1 cellular context compared by ENCODE assay signal in the genomic region with DNA sequence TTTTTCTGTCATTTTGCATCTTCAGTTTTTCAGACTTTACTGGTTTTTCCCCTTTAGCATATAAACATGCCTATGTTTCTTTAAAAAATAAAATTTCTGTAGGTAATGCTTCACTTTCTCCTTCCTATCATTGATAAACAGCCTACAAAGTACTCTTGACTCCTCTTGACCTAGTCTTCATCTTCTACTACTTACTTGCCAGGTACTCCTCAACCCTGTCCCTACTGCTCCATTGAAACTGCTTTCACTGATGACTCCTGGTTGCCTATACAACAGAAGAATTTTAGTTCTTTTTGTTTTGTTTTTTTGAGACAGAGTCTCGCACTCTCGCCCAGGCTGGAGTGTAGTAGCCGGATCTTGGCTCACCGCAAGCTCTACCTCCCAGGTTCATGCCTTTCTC.
TF ChIP-seq lines count a peak whose summit lies in the region.

No MANE protein-coding gene starts in this region.

TF ChIP-seq in A549, 52 proteins besides CTCF, POLR2A, EP300 and RAD21:
- TF ChIP-seq, protein P1, sequence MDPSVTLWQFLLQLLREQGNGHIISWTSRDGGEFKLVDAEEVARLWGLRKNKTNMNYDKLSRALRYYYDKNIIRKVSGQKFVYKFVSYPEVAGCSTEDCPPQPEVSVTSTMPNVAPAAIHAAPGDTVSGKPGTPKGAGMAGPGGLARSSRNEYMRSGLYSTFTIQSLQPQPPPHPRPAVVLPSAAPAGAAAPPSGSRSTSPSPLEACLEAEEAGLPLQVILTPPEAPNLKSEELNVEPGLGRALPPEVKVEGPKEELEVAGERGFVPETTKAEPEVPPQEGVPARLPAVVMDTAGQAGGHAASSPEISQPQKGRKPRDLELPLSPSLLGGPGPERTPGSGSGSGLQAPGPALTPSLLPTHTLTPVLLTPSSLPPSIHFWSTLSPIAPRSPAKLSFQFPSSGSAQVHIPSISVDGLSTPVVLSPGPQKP (IDR thresholded peaks at IDR 0.05; ENCODE audit: low read depth, low read length), result no peak
- no peak for TF ChIP-seq HOXB5 (CRISPR knock-in tag; IDR thresholded peaks at IDR 0.05)
- no peak for TF ChIP-seq PHF8 (IDR thresholded peaks at IDR 0.05; ENCODE audit: borderline replicate concordance, low read depth)
- no peak for TF ChIP-seq SMC3 (IDR thresholded peaks at IDR 0.05)
- no peak for TF ChIP-seq CEBPB (IDR thresholded peaks at IDR 0.05)
- no peak for TF ChIP-seq ZSCAN20 (CRISPR knock-in tag; IDR thresholded peaks at IDR 0.05)
- TF ChIP-seq HDAC2 (IDR thresholded peaks at IDR 0.05), result no peak
- TF ChIP-seq HEYL (CRISPR knock-in tag; IDR thresholded peaks at IDR 0.05), result no peak
- TF ChIP-seq JUN (IDR thresholded peaks at IDR 0.05), result no peak
- TF ChIP-seq, protein P2, sequence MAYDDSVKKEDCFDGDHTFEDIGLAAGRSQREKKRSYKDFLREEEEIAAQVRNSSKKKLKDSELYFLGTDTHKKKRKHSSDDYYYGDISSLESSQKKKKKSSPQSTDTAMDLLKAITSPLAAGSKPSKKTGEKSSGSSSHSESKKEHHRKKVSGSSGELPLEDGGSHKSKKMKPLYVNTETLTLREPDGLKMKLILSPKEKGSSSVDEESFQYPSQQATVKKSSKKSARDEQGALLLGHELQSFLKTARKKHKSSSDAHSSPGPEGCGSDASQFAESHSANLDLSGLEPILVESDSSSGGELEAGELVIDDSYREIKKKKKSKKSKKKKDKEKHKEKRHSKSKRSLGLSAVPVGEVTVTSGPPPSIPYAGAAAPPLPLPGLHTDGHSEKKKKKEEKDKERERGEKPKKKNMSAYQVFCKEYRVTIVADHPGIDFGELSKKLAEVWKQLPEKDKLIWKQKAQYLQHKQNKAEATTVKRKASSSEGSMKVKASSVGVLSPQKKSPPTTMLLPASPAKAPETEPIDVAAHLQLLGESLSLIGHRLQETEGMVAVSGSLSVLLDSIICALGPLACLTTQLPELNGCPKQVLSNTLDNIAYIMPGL (CRISPR knock-in tag; IDR thresholded peaks at IDR 0.05; ENCODE audit: borderline replicate concordance), result no peak
- TF ChIP-seq HOXB13 (CRISPR knock-in tag; IDR thresholded peaks at IDR 0.05; ENCODE audit: low read depth), result no peak
- no peak for TF ChIP-seq MYC (IDR thresholded peaks at IDR 0.05; ENCODE audit: borderline replicate concordance, low read length)
- TF ChIP-seq CHD2 (IDR thresholded peaks at IDR 0.05; ENCODE audit: low read length, partially characterized antibody), result no peak
- no peak for TF ChIP-seq NPAS2 (CRISPR knock-in tag; IDR thresholded peaks at IDR 0.05; ENCODE audit: borderline replicate concordance)
TF ChIP-seq in A549: peak in this region for 0.
